ENCODE assay signal across 18 cellular contexts in genomic region chr7:23100697-23101096, GRCh38. TPM values are rescaled to one million over a fixed set of nuclear protein-coding genes. Genes with fewer than 3 reads are reported as not detected.
DNase-seq lines count a peak whose midpoint lies in the region; ATAC-seq and TF ChIP-seq lines count a peak whose summit lies in the region.
"Had no signal": no experiment of that assay in that cellular context is flagged by ENCODE, and none has a peak within 500 bp of the region (broad histone marks: within the 10 kb centered on the region; RNA-seq: fewer than 3 reads in every experiment).

No MANE protein-coding gene starts in this region.

- H3K36me3 Mint-ChIP-seq in stimulated activated effector memory CD8-positive, alpha-beta T cell treated with anti-CD3 and anti-CD28 coated beads, Interleukin-12 subunit alpha, Interleukin-12 subunit beta, amount 100 ng/mL, for 72 hours = no peaks in the 10 kb centered on the region
- H3K36me3 Mint-ChIP-seq: natural killer cell had no signal

- POLR2A ChIA-PET in A673 (lab: Charles Lee; ENCODE audit: low non-redundant PET) = no interaction called here

- no peak for ATAC-seq in stimulated activated effector memory CD8-positive, alpha-beta T cell treated with anti-CD3 and anti-CD28 coated beads, Interleukin-12 subunit alpha, Interleukin-12 subunit beta, amount 100 ng/mL, for 72 hours
- ATAC-seq in GM18861 (IDR thresholded peaks at IDR 0.05; ENCODE audit: unreplicated experiment) = no peak
- ATAC-seq: esophagus mucosa, natural killer cell had no signal

- H3K9me3 ChIP-seq in A673 (ENCODE audit: low read depth, low read length, poor library complexity, severe bottlenecking) = peaks cover 6% of the 10 kb centered on the region
- H3K9me3 ChIP-seq: colonic mucosa, suprapubic skin had no signal

- no peak overlapping the region for H3K27ac Mint-ChIP-seq in stimulated activated effector memory CD8-positive, alpha-beta T cell treated with anti-CD3 and anti-CD28 coated beads, Interleukin-12 subunit alpha, Interleukin-12 subunit beta, amount 100 ng/mL, for 72 hours
- H3K27ac Mint-ChIP-seq: natural killer cell had no signal

- intact Hi-C loops in A673 (cut with micrococcal nuclease; ENCODE audit: unreplicated experiment) = no loop called here

- H3K27ac ChIP-seq in A673 (ENCODE audit: low read depth, low read length, poor library complexity, severe bottlenecking) = no peak overlapping the region
- H3K27ac ChIP-seq: colonic mucosa, SJSA1, suprapubic skin had no signal

- TF ChIP-seq CTCF in A673 (conservative IDR thresholded peaks at IDR 0.05; ENCODE audit: low read depth, low read length) (0 out of 2 replicates have a peak, but pooled peaks have one; percentile 17), GM12875 (IDR thresholded peaks at IDR 0.05; ENCODE audit: borderline replicate concordance, insufficient read depth, low read depth, low read length) (0 out of 2 replicates have a peak, but pooled peaks have one; percentile 5)

- DNase-seq in A673 (ENCODE audit: low spot score) = peak; percentile 8
- DNase-seq in NCI-H82 treated with DMSO at 0.1 percent for 48 hours (lab: John Stamatoyannopoulos, UW; ENCODE audit: unreplicated experiment) = peak; percentile 31
- DNase-seq in erythroblast (lab: John Stamatoyannopoulos, UW) = peak; percentile 10 to 31
- no peak for DNase-seq in GM19240 (ENCODE audit: insufficient read length, low spot score)
- DNase-seq in NCI-H2107 (lab: John Stamatoyannopoulos, UW) = no peak
- DNase-seq in stimulated activated effector memory CD8-positive, alpha-beta T cell treated with anti-CD3 and anti-CD28 coated beads, Interleukin-12 subunit alpha, Interleukin-12 subunit beta, amount 100 ng/mL, for 72 hours (ENCODE audit: low spot score in 2 of 2) = no peak
- DNase-seq: anterior cingulate cortex, colonic mucosa, DND-41, head of caudate nucleus, natural killer cell, NCI-H1436, NCI-H774 had no signal

- no peaks in the 10 kb centered on the region for H3K27me3 ChIP-seq in A673 (replicated peaks; ENCODE audit: insufficient read depth, low read depth, low read length, poor library complexity)
- H3K27me3 ChIP-seq: colonic mucosa, SJSA1, suprapubic skin had no signal

- H3K4me1 Mint-ChIP-seq in stimulated activated effector memory CD8-positive, alpha-beta T cell treated with anti-CD3 and anti-CD28 coated beads, Interleukin-12 subunit alpha, Interleukin-12 subunit beta, amount 100 ng/mL, for 72 hours = no peaks in the 10 kb centered on the region

- H3K9me3 Mint-ChIP-seq in stimulated activated effector memory CD8-positive, alpha-beta T cell treated with anti-CD3 and anti-CD28 coated beads, Interleukin-12 subunit alpha, Interleukin-12 subunit beta, amount 100 ng/mL, for 72 hours = no peaks in the 10 kb centered on the region
- H3K9me3 Mint-ChIP-seq: natural killer cell had no signal

- CTCF ChIA-PET in A673 (lab: Charles Lee) = no interaction called here

- BruUV-seq in A673 (replicated peaks; lab: Mats Ljungman, UMichigan) = no TSS peak

- H3K4me1 ChIP-seq in A673 (ENCODE audit: insufficient read depth, low read length, poor library complexity, severe bottlenecking) = no peaks in the 10 kb centered on the region
- H3K4me1 ChIP-seq: colonic mucosa, SJSA1 had no signal

- H3K36me3 ChIP-seq in A673 (ENCODE audit: insufficient read depth, low read length, poor library complexity, severe bottlenecking) = no peaks in the 10 kb centered on the region
- H3K36me3 ChIP-seq: colonic mucosa, suprapubic skin had no signal

- TF ChIP-seq POLR2A in erythroblast (IDR thresholded peaks at IDR 0.05; ENCODE audit: low read length) = no peak

- H3K4me3 ChIP-seq in A673 (ENCODE audit: low read depth, low read length, poor library complexity, severe bottlenecking) (no peak overlapping the region), GM12875 (ENCODE audit: low read depth, low read length) (no peak overlapping the region)
- H3K4me3 ChIP-seq: colonic mucosa, SJSA1, suprapubic skin had no signal

- no peak overlapping the region for H3K4me3 Mint-ChIP-seq in stimulated activated effector memory CD8-positive, alpha-beta T cell treated with anti-CD3 and anti-CD28 coated beads, Interleukin-12 subunit alpha, Interleukin-12 subunit beta, amount 100 ng/mL, for 72 hours
- H3K4me3 Mint-ChIP-seq: natural killer cell had no signal

RNA-seq across cellular contexts. Expression of gene KLHL7, which starts 4.9 kb away (rescaled TPM):
- total RNA-seq in A673 (2021) = 43.0 and 43.8 TPM in 2 replicates

Comparison
In these comparisons a context has a peak if more than half of its experiments do, and no peak if none do; other contexts are left out.
1. DNase-seq: peak in A673 (single experiment), NCI-H82 treated with DMSO at 0.1 percent for 48 hours (single experiment) and erythroblast (2 of 2); none in GM19240 (single experiment), NCI-H2107 (single experiment) and stimulated activated effector memory CD8-positive, alpha-beta T cell treated with anti-CD3 and anti-CD28 coated beads, Interleukin-12 subunit alpha, Interleukin-12 subunit beta, amount 100 ng/mL, for 72 hours (0 of 2).